ENCODE assay signal across 1 cellular context in genomic region chr7:114930829-114931655, GRCh38.
TF ChIP-seq lines count a peak whose summit lies in the region.

No MANE protein-coding gene starts in this region.

TF ChIP-seq in GM12878, 131 proteins besides CTCF, POLR2A, EP300 and RAD21 (continued from another document and continues in another):
- TF ChIP-seq BRCA1 (IDR thresholded peaks at IDR 0.05; ENCODE audit: low read depth, low read length), result no peak
- no peak for TF ChIP-seq YBX1 (IDR thresholded peaks at IDR 0.05)
- TF ChIP-seq ATF2 (IDR thresholded peaks at IDR 0.05; ENCODE audit: low read length), result peak; percentile 64
- TF ChIP-seq HSF1 (IDR thresholded peaks at IDR 0.05; ENCODE audit: low read depth, low read length), result no peak
- TF ChIP-seq ZNF592 (IDR thresholded peaks at IDR 0.05), result no peak
- no peak for TF ChIP-seq RCOR1 (conservative IDR thresholded peaks at IDR 0.05; ENCODE audit: low read depth, low read length)
- no peak for TF ChIP-seq NFXL1 (IDR thresholded peaks at IDR 0.05; ENCODE audit: borderline replicate concordance)
- TF ChIP-seq IRF3 (IDR thresholded peaks at IDR 0.05), result no peak
- TF ChIP-seq HDAC6 (IDR thresholded peaks at IDR 0.05; ENCODE audit: unreplicated experiment), result no peak
- no peak for TF ChIP-seq NRF1 (conservative IDR thresholded peaks at IDR 0.05; ENCODE audit: low read depth, low read length)
- no peak for TF ChIP-seq SRF (IDR thresholded peaks at IDR 0.05; ENCODE audit: low read depth in 2 of 2, low read length in 2 of 2)
- TF ChIP-seq SREBF2 (IDR thresholded peaks at IDR 0.05; ENCODE audit: low read length), result no peak
- no peak for TF ChIP-seq HDAC2 (IDR thresholded peaks at IDR 0.05)
- TF ChIP-seq CBX3 (IDR thresholded peaks at IDR 0.05; ENCODE audit: borderline replicate concordance, low read depth), result no peak
- no peak for TF ChIP-seq NR2C1 (IDR thresholded peaks at IDR 0.05)
- no peak for TF ChIP-seq BCL3 (IDR thresholded peaks at IDR 0.05; ENCODE audit: borderline replicate concordance, insufficient read depth, low read depth, low read length, poor library complexity, severe bottlenecking)
- no peak for TF ChIP-seq BACH1 (IDR thresholded peaks at IDR 0.05; ENCODE audit: borderline replicate concordance)
- TF ChIP-seq SUPT20H (IDR thresholded peaks at IDR 0.05; ENCODE audit: borderline replicate concordance, control insufficient read depth, low read depth, low read length), result no peak
- TF ChIP-seq ESRRA (IDR thresholded peaks at IDR 0.05; ENCODE audit: low read length), result no peak
- no peak for TF ChIP-seq BCL11A (IDR thresholded peaks at IDR 0.05; ENCODE audit: low read depth, low read length)
- TF ChIP-seq USF2 (IDR thresholded peaks at IDR 0.05; ENCODE audit: borderline replicate concordance, low read depth, low read length), result no peak
- TF ChIP-seq PAX5 (IDR thresholded peaks at IDR 0.05; ENCODE audit: borderline replicate concordance, low read depth, low read length), result no peak
- TF ChIP-seq CBX5 (IDR thresholded peaks at IDR 0.05; ENCODE audit: low read depth), result no peak
- no peak for TF ChIP-seq RBBP5 (conservative IDR thresholded peaks at IDR 0.05)
- TF ChIP-seq CHD4 (IDR thresholded peaks at IDR 0.05), result no peak
- TF ChIP-seq NR2F1 (conservative IDR thresholded peaks at IDR 0.05), result no peak
- TF ChIP-seq SMAD1 (IDR thresholded peaks at IDR 0.05; ENCODE audit: low read depth, partially characterized antibody), result peak; percentile 20
- TF ChIP-seq NR2C2 (IDR thresholded peaks at IDR 0.05; ENCODE audit: borderline replicate concordance, control insufficient read depth, insufficient read length, low read depth), result no peak
- TF ChIP-seq TCF7 (IDR thresholded peaks at IDR 0.05; ENCODE audit: borderline replicate concordance), result no peak; the same call in 1 of the 2 replicates
- TF ChIP-seq REST (IDR thresholded peaks at IDR 0.05; ENCODE audit: low read depth, low read length), result no peak
- TF ChIP-seq FOXK2 (IDR thresholded peaks at IDR 0.05), result no peak
- no peak for TF ChIP-seq TCF3 (IDR thresholded peaks at IDR 0.05; ENCODE audit: borderline replicate concordance, insufficient read depth, low read depth, low read length)
- no peak for TF ChIP-seq ZZZ3 (IDR thresholded peaks at IDR 0.05; ENCODE audit: control insufficient read depth, insufficient read length, low read depth)
- no peak for TF ChIP-seq IKZF2 (IDR thresholded peaks at IDR 0.05)
- TF ChIP-seq SPI1 (IDR thresholded peaks at IDR 0.05; ENCODE audit: borderline replicate concordance, insufficient read depth, low read depth, low read length), result no peak
- no peak for TF ChIP-seq E4F1 (IDR thresholded peaks at IDR 0.05; ENCODE audit: borderline replicate concordance, partially characterized antibody)
- TF ChIP-seq MLLT1 (IDR thresholded peaks at IDR 0.05), result no peak
- TF ChIP-seq MTA2 (IDR thresholded peaks at IDR 0.05; ENCODE audit: low read depth), result peak; percentile 58
- TF ChIP-seq IRF5 (IDR thresholded peaks at IDR 0.05; ENCODE audit: borderline replicate concordance), result no peak
- no peak for TF ChIP-seq MYB (IDR thresholded peaks at IDR 0.05; ENCODE audit: borderline replicate concordance, low read depth, low read length)
- no peak for TF ChIP-seq NBN (IDR thresholded peaks at IDR 0.05)
- peak; percentile 54 for TF ChIP-seq JUNB (IDR thresholded peaks at IDR 0.05)
- TF ChIP-seq POLR2AphosphoS5 (IDR thresholded peaks at IDR 0.05; ENCODE audit: low read length), result no peak
